In the genomic region with DNA sequence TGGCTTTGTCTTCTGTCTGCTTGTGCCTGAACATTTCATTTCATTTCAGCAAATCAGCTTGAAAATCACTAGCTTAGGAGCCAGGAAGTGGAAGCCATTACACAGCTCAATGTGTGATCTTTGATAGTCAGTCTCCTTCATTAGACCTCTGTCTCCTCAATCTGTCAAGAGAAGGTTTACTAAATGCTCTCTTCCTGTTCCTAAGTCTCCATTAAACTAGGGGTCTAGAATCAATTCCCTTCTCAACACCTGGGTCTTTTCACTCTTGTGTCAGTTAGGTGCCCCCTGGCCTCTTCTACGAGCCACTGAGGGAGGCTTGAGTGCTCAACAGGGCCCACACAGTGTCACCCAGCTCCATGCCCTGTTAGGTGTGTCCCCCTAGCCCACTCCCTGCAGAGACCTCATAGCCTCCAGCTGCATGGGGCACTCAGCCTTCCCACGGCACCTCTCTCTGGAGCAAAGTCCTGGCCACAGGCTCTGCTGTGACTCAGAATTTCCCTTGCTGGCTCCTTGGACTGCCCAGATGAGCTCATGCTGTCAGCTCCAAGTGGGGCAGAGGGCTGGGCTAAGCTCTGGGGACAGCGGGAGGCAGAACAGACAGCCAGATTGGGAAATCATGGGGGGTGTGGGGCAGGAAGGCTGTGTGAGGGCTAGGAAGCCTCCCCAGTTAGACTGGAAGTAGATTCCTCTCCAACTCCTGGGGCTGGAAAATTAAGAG, we compare ENCODE assay signal across 8 cellular contexts.
DNase-seq lines count a peak whose midpoint lies in the region; ATAC-seq and TF ChIP-seq lines count a peak whose summit lies in the region.

No MANE protein-coding gene starts in this region.

- peak; percentile 38 to 96; a peak in 3 of 4 replicates for TF ChIP-seq EP300 in SK-N-SH (IDR thresholded peaks at IDR 0.05; ENCODE audit: borderline replicate concordance in 1 of 2, low read depth in 1 of 2, low read length in 1 of 2)

- peaks cover 70% of the 10 kb centered on the region for H3F3A ChIP-seq in SK-N-SH (replicated peaks; ENCODE audit: insufficient read depth)

- H3K9ac ChIP-seq in SK-N-SH: peak overlapping the region; percentile 78

- WGBS in SK-N-SH (ENCODE audit: low lambda C conversion rate): 12% methylated on average over 3 of the region's 3 CpGs

- H3K4me1 ChIP-seq in SK-N-SH (ENCODE audit: control insufficient read depth in 1 of 2, insufficient read depth in 2 of 2, low read depth in 1 of 2, low read length in 1 of 2): peaks cover 10 to 59% of the 10 kb centered on the region in 2 experiments; a peak in 3 of 4 replicates

- H3K4me2 ChIP-seq in SK-N-SH: peak overlapping the region; percentile 70; the same call in 1 of the 2 replicates

- no peak for ATAC-seq in GM21529 (IDR thresholded peaks at IDR 0.05; ENCODE audit: unreplicated experiment)

- no peaks in the 10 kb centered on the region for H3K9me3 ChIP-seq in SK-N-SH

- CTCF ChIA-PET in SK-N-SH (lab: Yijun Ruan, JAX): interaction anchor here (1.1 to 35.0 kb wide), 8 partner anchors 9 to 200 kb away, joined by 3 to 827 read pairs (median 18); a partner anchor contains a TSS

- no peak for TF ChIP-seq CTCF in SK-N-SH (IDR thresholded peaks at IDR 0.05)

- H3K27me3 ChIP-seq in SK-N-SH (ENCODE audit: insufficient read depth): no peaks in the 10 kb centered on the region

- no peaks in the 10 kb centered on the region for H3K9me2 ChIP-seq in SK-N-SH

- H3K36me3 ChIP-seq in SK-N-SH (replicated peaks in 1 of 2; ENCODE audit: control insufficient read depth in 1 of 2, insufficient read depth in 2 of 2, low read length in 1 of 2): peaks cover 16 to 38% of the 10 kb centered on the region in 2 experiments

- peak overlapping the region; percentile 75 to 98 for H3K27ac ChIP-seq in SK-N-SH (ENCODE audit: low read depth in 2 of 2, low read length in 1 of 2)

- H3K4me3 ChIP-seq in SK-N-SH (ENCODE audit: low read depth in 2 of 2, low read length in 1 of 2): no peak overlapping the region

- H4K20me1 ChIP-seq in SK-N-SH (ENCODE audit: insufficient read depth): no peaks in the 10 kb centered on the region

- DNase-seq in H4 (ENCODE audit: low spot score) (peak; percentile 99), SK-N-SH (no peak), fibroblast of peridontal ligament (ENCODE audit: extremely low read depth) (peak; percentile 99), nucleus accumbens (lab: John Stamatoyannopoulos, UW) (peak in 50 of 56 donors; percentile 33 to 89 (median 70)), NCI-H1105 (lab: John Stamatoyannopoulos, UW) (no peak), SK-N-DZ (ENCODE audit: low spot score) (no peak)
- DNase-seq in stimulated activated naive CD4-positive, alpha-beta T cell treated with Interleukin-2 at 50 U/mL for 16 hours (lab: John Stamatoyannopoulos, UW): no peak

- peaks cover 73% of the 10 kb centered on the region for H3K79me2 ChIP-seq in SK-N-SH (ENCODE audit: insufficient read depth)

- POLR2A ChIA-PET in SK-N-SH (lab: Yijun Ruan, JAX): no interaction called here

- no peak overlapping the region for H2AFZ ChIP-seq in SK-N-SH (ENCODE audit: low read depth)

- no peak for TF ChIP-seq RAD21 in SK-N-SH (IDR thresholded peaks at IDR 0.05; ENCODE audit: low read length)

TF ChIP-seq in SK-N-SH, 30 proteins besides CTCF, POLR2A, EP300 and RAD21 (continues in another document):
- TF ChIP-seq TEAD4 (IDR thresholded peaks at IDR 0.05; ENCODE audit: borderline replicate concordance, insufficient read depth): peak; percentile 78
- no peak for TF ChIP-seq SMC3 (IDR thresholded peaks at IDR 0.05; ENCODE audit: low read depth, low read length)
- peak; percentile 46; the same call in 1 of the 2 replicates for TF ChIP-seq FOXM1 (IDR thresholded peaks at IDR 0.05; ENCODE audit: low read depth)
- TF ChIP-seq TCF12 (IDR thresholded peaks at IDR 0.05): peak; percentile 95
- TF ChIP-seq, protein P1, sequence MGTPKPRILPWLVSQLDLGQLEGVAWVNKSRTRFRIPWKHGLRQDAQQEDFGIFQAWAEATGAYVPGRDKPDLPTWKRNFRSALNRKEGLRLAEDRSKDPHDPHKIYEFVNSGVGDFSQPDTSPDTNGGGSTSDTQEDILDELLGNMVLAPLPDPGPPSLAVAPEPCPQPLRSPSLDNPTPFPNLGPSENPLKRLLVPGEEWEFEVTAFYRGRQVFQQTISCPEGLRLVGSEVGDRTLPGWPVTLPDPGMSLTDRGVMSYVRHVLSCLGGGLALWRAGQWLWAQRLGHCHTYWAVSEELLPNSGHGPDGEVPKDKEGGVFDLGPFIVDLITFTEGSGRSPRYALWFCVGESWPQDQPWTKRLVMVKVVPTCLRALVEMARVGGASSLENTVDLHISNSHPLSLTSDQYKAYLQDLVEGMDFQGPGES (IDR thresholded peaks at IDR 0.05; ENCODE audit: low read depth, low read length): no peak
- TF ChIP-seq, protein P2, sequence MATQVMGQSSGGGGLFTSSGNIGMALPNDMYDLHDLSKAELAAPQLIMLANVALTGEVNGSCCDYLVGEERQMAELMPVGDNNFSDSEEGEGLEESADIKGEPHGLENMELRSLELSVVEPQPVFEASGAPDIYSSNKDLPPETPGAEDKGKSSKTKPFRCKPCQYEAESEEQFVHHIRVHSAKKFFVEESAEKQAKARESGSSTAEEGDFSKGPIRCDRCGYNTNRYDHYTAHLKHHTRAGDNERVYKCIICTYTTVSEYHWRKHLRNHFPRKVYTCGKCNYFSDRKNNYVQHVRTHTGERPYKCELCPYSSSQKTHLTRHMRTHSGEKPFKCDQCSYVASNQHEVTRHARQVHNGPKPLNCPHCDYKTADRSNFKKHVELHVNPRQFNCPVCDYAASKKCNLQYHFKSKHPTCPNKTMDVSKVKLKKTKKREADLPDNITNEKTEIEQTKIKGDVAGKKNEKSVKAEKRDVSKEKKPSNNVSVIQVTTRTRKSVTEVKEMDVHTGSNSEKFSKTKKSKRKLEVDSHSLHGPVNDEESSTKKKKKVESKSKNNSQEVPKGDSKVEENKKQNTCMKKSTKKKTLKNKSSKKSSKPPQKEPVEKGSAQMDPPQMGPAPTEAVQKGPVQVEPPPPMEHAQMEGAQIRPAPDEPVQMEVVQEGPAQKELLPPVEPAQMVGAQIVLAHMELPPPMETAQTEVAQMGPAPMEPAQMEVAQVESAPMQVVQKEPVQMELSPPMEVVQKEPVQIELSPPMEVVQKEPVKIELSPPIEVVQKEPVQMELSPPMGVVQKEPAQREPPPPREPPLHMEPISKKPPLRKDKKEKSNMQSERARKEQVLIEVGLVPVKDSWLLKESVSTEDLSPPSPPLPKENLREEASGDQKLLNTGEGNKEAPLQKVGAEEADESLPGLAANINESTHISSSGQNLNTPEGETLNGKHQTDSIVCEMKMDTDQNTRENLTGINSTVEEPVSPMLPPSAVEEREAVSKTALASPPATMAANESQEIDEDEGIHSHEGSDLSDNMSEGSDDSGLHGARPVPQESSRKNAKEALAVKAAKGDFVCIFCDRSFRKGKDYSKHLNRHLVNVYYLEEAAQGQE (IDR thresholded peaks at IDR 0.05; ENCODE audit: low read depth, low read length): peak; percentile 61; the same call in 1 of the 2 replicates
- peak; percentile 55; the same call in 1 of the 2 replicates for TF ChIP-seq MEF2A (IDR thresholded peaks at IDR 0.05; ENCODE audit: borderline replicate concordance, low read depth)
- TF ChIP-seq EZH2phosphoT487 (IDR thresholded peaks at IDR 0.05; ENCODE audit: borderline replicate concordance, low read depth): no peak
- TF ChIP-seq POLR2AphosphoS5 (IDR thresholded peaks at IDR 0.05; ENCODE audit: low read depth, low read length): peak; percentile 41; the same call in 1 of the 2 replicates
- peak; percentile 24; the same call in 1 of the 2 replicates for TF ChIP-seq YY1 (IDR thresholded peaks at IDR 0.05; ENCODE audit: low read depth)
- TF ChIP-seq, protein P3, sequence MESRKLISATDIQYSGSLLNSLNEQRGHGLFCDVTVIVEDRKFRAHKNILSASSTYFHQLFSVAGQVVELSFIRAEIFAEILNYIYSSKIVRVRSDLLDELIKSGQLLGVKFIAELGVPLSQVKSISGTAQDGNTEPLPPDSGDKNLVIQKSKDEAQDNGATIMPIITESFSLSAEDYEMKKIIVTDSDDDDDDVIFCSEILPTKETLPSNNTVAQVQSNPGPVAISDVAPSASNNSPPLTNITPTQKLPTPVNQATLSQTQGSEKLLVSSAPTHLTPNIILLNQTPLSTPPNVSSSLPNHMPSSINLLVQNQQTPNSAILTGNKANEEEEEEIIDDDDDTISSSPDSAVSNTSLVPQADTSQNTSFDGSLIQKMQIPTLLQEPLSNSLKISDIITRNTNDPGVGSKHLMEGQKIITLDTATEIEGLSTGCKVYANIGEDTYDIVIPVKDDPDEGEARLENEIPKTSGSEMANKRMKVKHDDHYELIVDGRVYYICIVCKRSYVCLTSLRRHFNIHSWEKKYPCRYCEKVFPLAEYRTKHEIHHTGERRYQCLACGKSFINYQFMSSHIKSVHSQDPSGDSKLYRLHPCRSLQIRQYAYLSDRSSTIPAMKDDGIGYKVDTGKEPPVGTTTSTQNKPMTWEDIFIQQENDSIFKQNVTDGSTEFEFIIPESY (IDR thresholded peaks at IDR 0.05; ENCODE audit: borderline replicate concordance, low read depth): peak; percentile 74; the same call in 1 of the 2 replicates
- no peak for TF ChIP-seq NRF1 (IDR thresholded peaks at IDR 0.05; ENCODE audit: low read depth, low read length)
- TF ChIP-seq, protein P4, sequence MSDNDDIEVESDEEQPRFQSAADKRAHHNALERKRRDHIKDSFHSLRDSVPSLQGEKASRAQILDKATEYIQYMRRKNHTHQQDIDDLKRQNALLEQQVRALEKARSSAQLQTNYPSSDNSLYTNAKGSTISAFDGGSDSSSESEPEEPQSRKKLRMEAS (IDR thresholded peaks at IDR 0.05; ENCODE audit: low read depth): peak; percentile 88
- peak; percentile 97 for TF ChIP-seq FOSL2 (IDR thresholded peaks at IDR 0.05; ENCODE audit: borderline replicate concordance, low read depth)
- TF ChIP-seq GABPA (IDR thresholded peaks at IDR 0.05; ENCODE audit: low read depth): peak; percentile 25; the same call in 1 of the 2 replicates
- peak; percentile 97 for TF ChIP-seq JUND (IDR thresholded peaks at IDR 0.05)
- TF ChIP-seq RXRA (IDR thresholded peaks at IDR 0.05; ENCODE audit: borderline replicate concordance, low read depth): peak; percentile 82; the same call in 1 of the 2 replicates
- TF ChIP-seq, protein P5, sequence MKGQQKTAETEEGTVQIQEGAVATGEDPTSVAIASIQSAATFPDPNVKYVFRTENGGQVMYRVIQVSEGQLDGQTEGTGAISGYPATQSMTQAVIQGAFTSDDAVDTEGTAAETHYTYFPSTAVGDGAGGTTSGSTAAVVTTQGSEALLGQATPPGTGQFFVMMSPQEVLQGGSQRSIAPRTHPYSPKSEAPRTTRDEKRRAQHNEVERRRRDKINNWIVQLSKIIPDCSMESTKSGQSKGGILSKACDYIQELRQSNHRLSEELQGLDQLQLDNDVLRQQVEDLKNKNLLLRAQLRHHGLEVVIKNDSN (IDR thresholded peaks at IDR 0.05; ENCODE audit: borderline replicate concordance, low read depth): no peak

Comparison
In these comparisons a context has a peak if more than half of its experiments do, and no peak if none do; other contexts are left out.
1. DNase-seq: peak in H4 (single experiment), fibroblast of peridontal ligament (single experiment) and nucleus accumbens (50 of 56); none in SK-N-SH (single experiment), NCI-H1105 (single experiment), stimulated activated naive CD4-positive, alpha-beta T cell treated with Interleukin-2 at 50 U/mL for 16 hours (single experiment) and SK-N-DZ (single experiment).